Comparison of ENCODE assay signal across 1 cellular context in genomic region chr2:231223001-231223375, GRCh38.
TF ChIP-seq lines count a peak whose summit lies in the region.

No MANE protein-coding gene starts in this region.

TF ChIP-seq in K562, 482 proteins besides CTCF, POLR2A, EP300 and RAD21:
- TF ChIP-seq ZBTB40 (IDR thresholded peaks at IDR 0.05) (0 out of 2 replicates have a peak, but pooled peaks have one; percentile 23), ZBTB40 (CRISPR knock-in tag; IDR thresholded peaks at IDR 0.05) (no peak), NFRKB (IDR thresholded peaks at IDR 0.05; ENCODE audit: low read depth) (no peak)
